Comparison of ENCODE assay signal across 8 cellular contexts in the genomic region with DNA sequence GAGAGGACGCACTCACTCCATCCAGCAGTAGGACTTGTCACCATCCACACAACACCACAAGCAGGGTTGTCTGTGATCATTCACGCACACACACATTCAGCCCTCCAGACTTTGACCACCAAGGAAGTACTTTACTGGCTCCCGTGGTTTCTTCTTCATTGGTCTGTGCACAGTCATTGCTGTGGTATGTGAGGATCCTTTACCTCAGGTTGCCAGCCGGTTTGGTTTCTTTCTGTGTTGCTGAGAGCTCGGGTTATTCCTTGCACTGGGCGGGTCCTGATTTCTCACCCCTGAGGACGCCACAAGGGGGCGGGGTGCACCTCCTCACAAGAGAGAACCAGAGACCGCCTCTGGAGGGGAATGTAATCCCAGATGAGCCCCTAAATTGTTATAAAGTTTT. TPM values are rescaled to one million over a fixed set of nuclear protein-coding genes. Genes with fewer than 3 reads are reported as not detected.
DNase-seq lines count a peak whose midpoint lies in the region; ATAC-seq and TF ChIP-seq lines count a peak whose summit lies in the region.

No MANE protein-coding gene starts in this region.

- peaks cover 11% of the 10 kb centered on the region for H3K4me1 Mint-ChIP-seq in MCF 10A (ENCODE audit: insufficient read depth, unreplicated experiment)
- peaks cover 4 to 5% of the 10 kb centered on the region in 2 donors for H3K4me1 Mint-ChIP-seq in stimulated activated naive B cell treated with anti-CD40 and anti-IgM and Interleukin-4, amounts not matched to agents 10 μg/mL and 1 μg/mL and 100 μg/mL, for 72 hours

- no peak overlapping the region for H3K27ac Mint-ChIP-seq in MCF 10A (ENCODE audit: low read depth, unreplicated experiment)
- H3K27ac Mint-ChIP-seq in stimulated activated naive B cell treated with anti-CD40 and anti-IgM and Interleukin-4, amounts not matched to agents 10 μg/mL and 1 μg/mL and 100 μg/mL, for 72 hours, result peak overlapping the region; percentile 17

- H3K27me3 ChIP-seq in breast epithelium, result no peaks in the 10 kb centered on the region
- H3K27me3 ChIP-seq in PC-9 (ENCODE audit: insufficient read depth, low read depth), result no peaks in the 10 kb centered on the region

- TF ChIP-seq CTCF in MCF 10A (IDR thresholded peaks at IDR 0.05; ENCODE audit: unreplicated experiment), result no peak
- TF ChIP-seq CTCF in breast epithelium (IDR thresholded peaks at IDR 0.05), result no peak
- no peak for TF ChIP-seq CTCF in PC-9 (conservative IDR thresholded peaks at IDR 0.05)
- peak; percentile 30 for TF ChIP-seq CTCF in epithelial cell of proximal tubule (conservative IDR thresholded peaks at IDR 0.05; ENCODE audit: low read depth, low read length)

- H3K27ac ChIP-seq in breast epithelium (no peak overlapping the region), PC-9 (no peak overlapping the region)

- no peak for TF ChIP-seq POLR2A in breast epithelium (IDR thresholded peaks at IDR 0.05)

- BruUV-seq in MCF 10A (replicated peaks; lab: Mats Ljungman, UMichigan), result no TSS peak
- no TSS peak for BruUV-seq in PC-9 (replicated peaks; lab: Mats Ljungman, UMichigan)

- peaks cover 9% of the 10 kb centered on the region for H3K9me3 Mint-ChIP-seq in MCF 10A (ENCODE audit: unreplicated experiment)
- H3K9me3 Mint-ChIP-seq in stimulated activated naive B cell treated with anti-CD40 and anti-IgM and Interleukin-4, amounts not matched to agents 10 μg/mL and 1 μg/mL and 100 μg/mL, for 72 hours, result no peaks in the 10 kb centered on the region

- no peak overlapping the region for H3K4me2 ChIP-seq in PC-9

- H3K36me3 ChIP-seq in breast epithelium (no peaks in the 10 kb centered on the region), PC-9 (ENCODE audit: low read depth) (no peaks in the 10 kb centered on the region)

- H3K79me2 ChIP-seq in PC-9 (ENCODE audit: low read depth), result no peaks in the 10 kb centered on the region

- H3K4me3 ChIP-seq in breast epithelium, result no peak overlapping the region
- H3K4me3 ChIP-seq in PC-9, result no peak overlapping the region
- H3K4me3 ChIP-seq in epithelial cell of proximal tubule (ENCODE audit: low read depth, low read length), result no peak overlapping the region

- peaks cover 4% of the 10 kb centered on the region for H3K36me3 Mint-ChIP-seq in MCF 10A (ENCODE audit: insufficient read depth, unreplicated experiment)
- H3K36me3 Mint-ChIP-seq in stimulated activated naive B cell treated with anti-CD40 and anti-IgM and Interleukin-4, amounts not matched to agents 10 μg/mL and 1 μg/mL and 100 μg/mL, for 72 hours, result peaks cover 23 to 26% of the 10 kb centered on the region in 2 donors

- no peaks in the 10 kb centered on the region for H4K20me1 ChIP-seq in PC-9 (ENCODE audit: insufficient read depth)

- intact Hi-C loops in MCF 10A (cut with micrococcal nuclease), result no loop called here
- intact Hi-C loops in breast epithelium (cut with DNase I; ENCODE audit: low total_unique reads), result loop anchor here (5.0 kb wide), 1 partner anchor 397 kb away; no protein-coding TSS in a partner anchor
- intact Hi-C loops in PC-9 (cut with micrococcal nuclease; ENCODE audit: unreplicated experiment), result no loop called here

- no peak overlapping the region for H2AFZ ChIP-seq in PC-9

- H3K9me3 ChIP-seq in breast epithelium, result no peaks in the 10 kb centered on the region
- 0 out of 2 replicates have a peak, but pooled peaks cover 3% of the 10 kb centered on the region for H3K9me3 ChIP-seq in PC-9 (ENCODE audit: insufficient read depth, low read depth)

- no peak for ATAC-seq in stimulated activated naive B cell treated with anti-CD40 and anti-IgM and Interleukin-4, amounts not matched to agents 10 μg/mL and 1 μg/mL and 100 μg/mL, for 72 hours (replicated peaks)
- ATAC-seq in GM21786 (IDR thresholded peaks at IDR 0.05; ENCODE audit: unreplicated experiment) (no peak), HG02938 (IDR thresholded peaks at IDR 0.05; ENCODE audit: unreplicated experiment) (no peak)

- POLR2A ChIA-PET in MCF 10A (lab: Yijun Ruan, JAX) (interaction anchor here (1.6 kb wide), 1 partner anchor 11 kb away, joined by 3 read pairs; the partner anchor contains the start of gene SLC35A1), PC-9 (lab: Charles Lee; ENCODE audit: unreplicated experiment) (no interaction called here)

- no peak overlapping the region for H3K4me3 Mint-ChIP-seq in MCF 10A (ENCODE audit: unreplicated experiment)
- no peak overlapping the region for H3K4me3 Mint-ChIP-seq in stimulated activated naive B cell treated with anti-CD40 and anti-IgM and Interleukin-4, amounts not matched to agents 10 μg/mL and 1 μg/mL and 100 μg/mL, for 72 hours

- no peaks in the 10 kb centered on the region for H3K9me2 ChIP-seq in PC-9 (ENCODE audit: insufficient read depth)

- H3K4me1 ChIP-seq in breast epithelium, result no peaks in the 10 kb centered on the region
- H3K4me1 ChIP-seq in PC-9 (replicated peaks; ENCODE audit: insufficient read depth), result no peaks in the 10 kb centered on the region

- no peaks in the 10 kb centered on the region for H3F3A ChIP-seq in PC-9 (ENCODE audit: insufficient read depth, low read depth)

- CTCF ChIA-PET in MCF 10A (lab: Yijun Ruan, JAX) (interaction anchor here (1.0 kb wide), 1 partner anchor 90 kb away, joined by 3 read pairs; no protein-coding TSS in a partner anchor), PC-9 (lab: Charles Lee) (no interaction called here)

- DNase-seq in MCF 10A (ENCODE audit: unreplicated experiment) (peak; percentile 43), breast epithelium (ENCODE audit: low spot score in 2 of 2) (no peak), PC-9 (peak; percentile 11 to 37), epithelial cell of proximal tubule (ENCODE audit: low read depth) (peak; percentile 61), NCI-H146 treated with DMSO at 0.1 percent for 48 hours (lab: John Stamatoyannopoulos, UW; ENCODE audit: unreplicated experiment) (no peak)
- no peak for DNase-seq in stimulated activated naive B cell treated with anti-CD40 and anti-IgM and Interleukin-4, amounts not matched to agents 10 μg/mL and 1 μg/mL and 100 μg/mL, for 72 hours

- H3K27me3 Mint-ChIP-seq in MCF 10A (ENCODE audit: insufficient read depth, unreplicated experiment), result no peaks in the 10 kb centered on the region
- H3K27me3 Mint-ChIP-seq in stimulated activated naive B cell treated with anti-CD40 and anti-IgM and Interleukin-4, amounts not matched to agents 10 μg/mL and 1 μg/mL and 100 μg/mL, for 72 hours, result no peaks in the 10 kb centered on the region

RNA-seq across cellular contexts. Expression of gene SLC35A1, which starts 11.2 kb away (rescaled TPM):
- total RNA-seq in MCF 10A (2022), result 10.3 and 12.1 TPM in 2 replicates
- 10 to 100 TPM; 20.3 to 46.7 (median 22.9) TPM for total RNA-seq in breast epithelium
- 6.7 and 9.3 TPM in 2 replicates for total RNA-seq in PC-9 (2021)
- total RNA-seq in epithelial cell of proximal tubule, result 9.5 and 10.5 TPM in 2 replicates

Comparison
In these comparisons a context has a peak if more than half of its experiments do, and no peak if none do; other contexts are left out.
1. DNase-seq: peak in MCF 10A (single experiment), PC-9 (2 of 2) and epithelial cell of proximal tubule (single experiment); none in breast epithelium (0 of 2), stimulated activated naive B cell treated with anti-CD40 and anti-IgM and Interleukin-4, amounts not matched to agents 10 μg/mL and 1 μg/mL and 100 μg/mL, for 72 hours (single experiment) and NCI-H146 treated with DMSO at 0.1 percent for 48 hours (single experiment).